In the genomic region with DNA sequence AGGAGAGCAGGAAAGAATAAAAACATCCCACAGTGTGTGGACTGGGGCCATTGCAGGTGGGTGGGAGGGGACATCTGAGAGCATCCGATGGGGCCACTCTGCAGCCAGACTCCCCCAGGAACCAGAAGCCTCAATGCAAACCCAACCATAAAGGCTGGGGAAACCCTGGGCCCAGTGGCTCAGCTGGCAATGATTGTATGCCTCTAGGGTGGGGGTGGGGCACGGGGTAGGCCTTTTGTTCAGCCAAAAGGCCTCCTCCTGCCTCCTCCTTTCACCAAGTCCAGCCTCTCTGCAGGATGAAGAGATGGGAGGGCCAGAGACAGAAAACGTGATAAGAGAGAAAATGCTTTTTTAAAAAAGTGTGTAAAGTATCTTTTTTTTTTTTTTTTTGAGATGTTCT, we compare ENCODE assay signal across 21 cellular contexts. TPM values are rescaled to one million over a fixed set of nuclear protein-coding genes. Genes with fewer than 3 reads are reported as not detected.
DNase-seq lines count a peak whose midpoint lies in the region; ATAC-seq, FAIRE-seq and TF ChIP-seq lines count a peak whose summit lies in the region.
"Had no signal": no experiment of that assay in that cellular context is flagged by ENCODE, and none has a peak within 500 bp of the region (broad histone marks: within the 10 kb centered on the region; RNA-seq: fewer than 3 reads in every experiment).

No MANE protein-coding gene starts in this region.

- FAIRE-seq in kidney (lab: Jason Lieb, UNC) = no peak
- FAIRE-seq: GM18507 had no signal

- peaks cover 4% of the 10 kb centered on the region for H3K36me3 Mint-ChIP-seq in stimulated activated memory B cell treated with anti-CD40 and anti-IgM and Interleukin-4, amounts not matched to agents 10 μg/mL and 1 μg/mL and 100 μg/mL, for 72 hours
- H3K36me3 Mint-ChIP-seq: CD4-positive, alpha-beta memory T cell had no signal

- DNase-seq in H7 (peak; percentile 82), kidney (peak; percentile 26), adrenal gland (no peak), T1000 (lab: John Stamatoyannopoulos, UW) (no peak), NCI-H2029 (lab: John Stamatoyannopoulos, UW) (no peak)
- DNase-seq in activated CD4-positive, alpha-beta T cell treated with anti-CD3 and anti-CD28 coated beads, Interleukin-2, amount 50 U/mL, for 48 hours = no peak
- DNase-seq: Caco-2; CD4-positive, alpha-beta memory T cell; DMS 273 treated with DMSO at 0.1 percent for 48 hours; DMS79 treated with DMSO at 0.1 percent for 48 hours; GOT3; Karpas-422; MV-4-11; NCI-H1105 treated with DMSO at 0.1 percent for 48 hours; NCI-H2081; NCI-H2171 treated with DMSO at 0.1 percent for 48 hours had no signal

- H3K27me3 Mint-ChIP-seq in stimulated activated memory B cell treated with anti-CD40 and anti-IgM and Interleukin-4, amounts not matched to agents 10 μg/mL and 1 μg/mL and 100 μg/mL, for 72 hours = no peaks in the 10 kb centered on the region
- H3K27me3 Mint-ChIP-seq: CD4-positive, alpha-beta memory T cell had no signal

- no peaks in the 10 kb centered on the region for H3K9me3 Mint-ChIP-seq in stimulated activated memory B cell treated with anti-CD40 and anti-IgM and Interleukin-4, amounts not matched to agents 10 μg/mL and 1 μg/mL and 100 μg/mL, for 72 hours
- H3K9me3 Mint-ChIP-seq: CD4-positive, alpha-beta memory T cell had no signal

- no peak overlapping the region for H3K9ac ChIP-seq in kidney (ENCODE audit: low read length in 2 of 2)

- 0 to 6% methylated on average over 3 of the region's 3 CpGs for WGBS in ectodermal cell, 2 experiments
- 69 to 79% (median 75%) methylated on average over 3 of the region's 3 CpGs for WGBS in adrenal gland, 4 donors

- H3K9me3 ChIP-seq in ectodermal cell (ENCODE audit: control insufficient read depth, low read length) (no peaks in the 10 kb centered on the region), kidney (ENCODE audit: control insufficient read depth in 1 of 2, low read length in 2 of 2) (no peaks in the 10 kb centered on the region), adrenal gland (replicated peaks in 1 of 3) (no peaks in the 10 kb centered on the region)
- H3K9me3 ChIP-seq: Caco-2 had no signal

- H3K36me3 ChIP-seq in H7 (replicated peaks; ENCODE audit: control insufficient read depth, insufficient read depth, low read length) = no peaks in the 10 kb centered on the region
- no peaks in the 10 kb centered on the region for H3K36me3 ChIP-seq in ectodermal cell (ENCODE audit: control insufficient read depth, insufficient read depth, low read length)
- no peaks in the 10 kb centered on the region for H3K36me3 ChIP-seq in kidney (ENCODE audit: control insufficient read depth in 1 of 2, insufficient read depth in 2 of 2, low read length in 2 of 2)
- H3K36me3 ChIP-seq in adrenal gland (replicated peaks in 1 of 2) = no peaks in the 10 kb centered on the region

- peak overlapping the region; percentile 54 for H3K4me3 Mint-ChIP-seq in stimulated activated memory B cell treated with anti-CD40 and anti-IgM and Interleukin-4, amounts not matched to agents 10 μg/mL and 1 μg/mL and 100 μg/mL, for 72 hours
- H3K4me3 Mint-ChIP-seq: CD4-positive, alpha-beta memory T cell had no signal

- no peak for TF ChIP-seq POLR2A in adrenal gland (IDR thresholded peaks at IDR 0.05)

- intact Hi-C loops in kidney (cut with DNase I) (no loop called here), adrenal gland (cut with DNase I) (loop anchor here in 1 of 2 donors (2.0 kb wide), 1 partner anchor 40 kb away; no protein-coding TSS in a partner anchor)

- TF ChIP-seq CTCF in kidney (IDR thresholded peaks at IDR 0.05; ENCODE audit: borderline replicate concordance, extremely low read depth, insufficient read depth) (no peak), adrenal gland (IDR thresholded peaks at IDR 0.05) (no peak)

- H3K27ac Mint-ChIP-seq in stimulated activated memory B cell treated with anti-CD40 and anti-IgM and Interleukin-4, amounts not matched to agents 10 μg/mL and 1 μg/mL and 100 μg/mL, for 72 hours = peak overlapping the region; percentile 93
- H3K27ac Mint-ChIP-seq: CD4-positive, alpha-beta memory T cell had no signal

- peak overlapping the region; percentile 85 for H3K27ac ChIP-seq in ectodermal cell (ENCODE audit: insufficient read depth, low read depth, low read length, poor library complexity, severe bottlenecking)
- no peak overlapping the region for H3K27ac ChIP-seq in kidney (ENCODE audit: low read depth in 2 of 2, low read length in 2 of 2)
- H3K27ac ChIP-seq in adrenal gland = no peak overlapping the region

- peaks cover 81% of the 10 kb centered on the region for H3K4me1 Mint-ChIP-seq in stimulated activated memory B cell treated with anti-CD40 and anti-IgM and Interleukin-4, amounts not matched to agents 10 μg/mL and 1 μg/mL and 100 μg/mL, for 72 hours
- H3K4me1 Mint-ChIP-seq: CD4-positive, alpha-beta memory T cell had no signal

- peak; percentile 46 for ATAC-seq in stimulated activated memory B cell treated with anti-CD40 and anti-IgM and Interleukin-4, amounts not matched to agents 10 μg/mL and 1 μg/mL and 100 μg/mL, for 72 hours
- ATAC-seq: Panc1, SK-N-SH treated with all-trans-retinoic acid at 6 μM for 48 hours had no signal

- H3K4me1 ChIP-seq in ectodermal cell (ENCODE audit: control insufficient read depth, insufficient read depth, low read length) (peaks cover 23% of the 10 kb centered on the region), kidney (ENCODE audit: control insufficient read depth in 1 of 2, insufficient read depth in 1 of 2, low read depth in 1 of 2, low read length in 2 of 2) (peaks cover 0 to 5% of the 10 kb centered on the region in 2 donors), adrenal gland (replicated peaks in 1 of 2) (peaks cover 4 to 12% of the 10 kb centered on the region in 2 donors)
- H3K4me1 ChIP-seq: Caco-2 had no signal

- no peaks in the 10 kb centered on the region for H3K27me3 ChIP-seq in H7 (ENCODE audit: control insufficient read depth, insufficient read depth, low read length)
- no peaks in the 10 kb centered on the region for H3K27me3 ChIP-seq in ectodermal cell (ENCODE audit: control insufficient read depth, insufficient read depth, low read length, poor library complexity, severe bottlenecking)
- H3K27me3 ChIP-seq in adrenal gland = no peaks in the 10 kb centered on the region

- H3K4me3 ChIP-seq in H7 (ENCODE audit: insufficient read depth, low read depth, low read length) = no peak overlapping the region
- H3K4me3 ChIP-seq in ectodermal cell (ENCODE audit: insufficient read depth, low read depth, low read length) = no peak overlapping the region
- H3K4me3 ChIP-seq in kidney (ENCODE audit: low read length in 2 of 2) = no peak overlapping the region
- H3K4me3 ChIP-seq in adrenal gland = no peak overlapping the region

RNA-seq across cellular contexts. Expression of gene HERC1, which starts 45.5 kb away (rescaled TPM):
- total RNA-seq in H7 (2014; rRNA removed; shearing (Covaris generic)) = 36.9 and 40.1 TPM in 2 replicates
- polyA plus RNA-seq in ectodermal cell (2013, experiment 1 of 4) = 25.3 TPM
- 31.3 TPM for polyA plus RNA-seq in ectodermal cell (2013, experiment 2 of 4)
- polyA plus RNA-seq in ectodermal cell (2013, experiment 3 of 4) = 22.5 TPM
- 36.8 TPM for polyA plus RNA-seq in ectodermal cell (2013, experiment 4 of 4)
- total RNA-seq in kidney (77.3 TPM), adrenal gland (100 to 1,000 TPM in 3 of 8 donors, 10 to 100 TPM in 5; 59.6 to 143 (median 88.8) TPM)
- polyA plus RNA-seq in kidney (ENCODE audit: insufficient read depth, low read depth, low replicate concordance) (19.1 TPM), adrenal gland (10 to 100 TPM; 20.8 to 38.2 (median 31.2) TPM)

Comparison
In these comparisons a context has a peak if more than half of its experiments do, and no peak if none do; other contexts are left out.
1. DNase-seq: peak in H7 (single experiment) and kidney (single experiment); none in activated CD4-positive, alpha-beta T cell treated with anti-CD3 and anti-CD28 coated beads, Interleukin-2, amount 50 U/mL, for 48 hours (0 of 2), adrenal gland (0 of 7), T1000 (single experiment) and NCI-H2029 (single experiment).